ENCODE assay signal across 32 cellular contexts in genomic region chr11:86314636-86315035, GRCh38.
"Had no signal": no experiment of that assay in that cellular context is flagged by ENCODE, and none has a peak within 500 bp of the region (broad histone marks: within the 10 kb centered on the region; RNA-seq: fewer than 3 reads in every experiment).

No MANE protein-coding gene starts in this region.

- H3K27ac Mint-ChIP-seq: activated CD4-positive, alpha-beta memory T cell treated with anti-CD3 and anti-CD28 coated beads for 36 hours; activated naive CD8-positive, alpha-beta T cell treated with anti-CD3 and anti-CD28 coated beads, Interleukin-2, amount 10 ng/mL, durations not matched to agents 7 days and 5 days; activated T-helper 1 cell treated with anti-CD3 and anti-CD28 coated beads, Interleukin-12 subunit alpha, Interleukin-12 subunit beta, Interleukin-2, Interleukin-4 antibody, amounts not matched to agents 30 ng/mL and 10 ng/mL and 1 ng/mL, durations not matched to agents 14 hours and 24 hours and 36 hours; T-helper 1 cell treated with Interleukin-12 subunit alpha and Interleukin-12 subunit beta and Interleukin-4 antibody, amounts not matched to agents 30 μg/mL and 1 μg/mL, for 36 hours; T-helper 2 cell treated with Interferon-gamma antibody and Interleukin-4, amounts not matched to agents 5 μg/mL and 100 μg/mL, for 36 hours had no signal

- H3K36me3 ChIP-seq: SJSA1 had no signal

- H3K4me3 ChIP-seq: ascending aorta, Peyer's patch, SJSA1 had no signal

- H3K27me3 Mint-ChIP-seq: activated CD4-positive, alpha-beta memory T cell treated with anti-CD3 and anti-CD28 coated beads for 36 hours; activated naive CD8-positive, alpha-beta T cell treated with anti-CD3 and anti-CD28 coated beads, Interleukin-2, amount 10 ng/mL, durations not matched to agents 7 days and 5 days had no signal

- DNase-seq: activated CD4-positive, alpha-beta memory T cell treated with anti-CD3 and anti-CD28 coated beads for 36 hours; activated CD4-positive, alpha-beta T cell treated with anti-CD3 and anti-CD28 coated beads, Interleukin-2, amount 50 U/mL, for 1 hour; activated CD8-positive, alpha-beta memory T cell treated with anti-CD3 and anti-CD28 coated beads, Interleukin-2, amount 50 U/mL, for 4 hours; activated effector memory CD4-positive, alpha-beta T cell treated with Interleukin-2 at 50 U/mL for 16 hours; activated naive CD4-positive, alpha-beta T cell treated with anti-CD3 and anti-CD28 coated beads, Interleukin-2, amount 50 U/mL, for 16 hours; activated naive CD8-positive, alpha-beta T cell treated with anti-CD3 and anti-CD28 coated beads, Interleukin-2, amount 10 ng/mL, durations not matched to agents 7 days and 5 days; activated T-cell treated with anti-CD3 and anti-CD28 coated beads for 4 hours; activated T-cell treated with anti-CD3 and anti-CD28 coated beads, Interleukin-2, amount 50 U/mL, for 4 hours; amygdala; cerebellar nuclear complex; NCI-H1048; NCI-H1105 treated with DMSO at 0.1 percent for 48 hours; NCI-H1436; NCI-H187; NCI-H2081; NCI-H2171 treated with DMSO at 0.1 percent for 48 hours; NCI-H2227 treated with DMSO at 0.1 percent for 48 hours; NCI-H446; NCI-H510A treated with DMSO at 0.1 percent for 48 hours; NCI-H526 treated with DMSO at 0.1 percent for 48 hours; NK-92 treated with Interleukin-12 subunit alpha and Interleukin-12 subunit beta, amount 100 ng/mL, for 24 hours; PC-3; Peyer's patch; RPMI8226; SHP77 treated with DMSO at 0.1 percent for 48 hours; SK-N-SH had no signal

- ATAC-seq: activated T-cell treated with anti-CD3 and anti-CD28 coated beads, Interleukin-2, amount 50 U/mL, for 4 hours; PC-3 had no signal

- H3K4me1 ChIP-seq: ascending aorta, Peyer's patch, SJSA1 had no signal

- H3K9me3 ChIP-seq: ascending aorta, Peyer's patch, SJSA1, SK-N-SH had no signal

- H3K4me3 Mint-ChIP-seq: activated CD4-positive, alpha-beta memory T cell treated with anti-CD3 and anti-CD28 coated beads for 36 hours; activated naive CD8-positive, alpha-beta T cell treated with anti-CD3 and anti-CD28 coated beads, Interleukin-2, amount 10 ng/mL, durations not matched to agents 7 days and 5 days; activated T-cell treated with anti-CD3 and anti-CD28 coated beads, Interleukin-2, amount 50 U/mL, for 4 hours; activated T-helper 1 cell treated with anti-CD3 and anti-CD28 coated beads, Interleukin-12 subunit alpha, Interleukin-12 subunit beta, Interleukin-2, Interleukin-4 antibody, amounts not matched to agents 30 ng/mL and 10 ng/mL and 1 ng/mL, durations not matched to agents 14 hours and 24 hours and 36 hours; T-helper 1 cell treated with Interleukin-12 subunit alpha and Interleukin-12 subunit beta and Interleukin-4 antibody, amounts not matched to agents 30 μg/mL and 1 μg/mL, for 36 hours; T-helper 2 cell treated with Interferon-gamma antibody and Interleukin-4, amounts not matched to agents 5 μg/mL and 100 μg/mL, for 36 hours had no signal

- H3K27ac ChIP-seq: ascending aorta, KMS-11, Peyer's patch, SJSA1 had no signal

- H3K9me3 Mint-ChIP-seq: activated CD4-positive, alpha-beta memory T cell treated with anti-CD3 and anti-CD28 coated beads for 36 hours; activated naive CD8-positive, alpha-beta T cell treated with anti-CD3 and anti-CD28 coated beads, Interleukin-2, amount 10 ng/mL, durations not matched to agents 7 days and 5 days; activated T-cell treated with anti-CD3 and anti-CD28 coated beads, Interleukin-2, amount 50 U/mL, for 4 hours; activated T-helper 1 cell treated with anti-CD3 and anti-CD28 coated beads, Interleukin-12 subunit alpha, Interleukin-12 subunit beta, Interleukin-2, Interleukin-4 antibody, amounts not matched to agents 30 ng/mL and 10 ng/mL and 1 ng/mL, durations not matched to agents 14 hours and 24 hours and 36 hours; T-helper 1 cell treated with Interleukin-12 subunit alpha and Interleukin-12 subunit beta and Interleukin-4 antibody, amounts not matched to agents 30 μg/mL and 1 μg/mL, for 36 hours; T-helper 2 cell treated with Interferon-gamma antibody and Interleukin-4, amounts not matched to agents 5 μg/mL and 100 μg/mL, for 36 hours had no signal

- H3K27me3 ChIP-seq: ascending aorta, Peyer's patch, SJSA1 had no signal
